36 cellular contexts compared by ENCODE assay signal in the genomic region with DNA sequence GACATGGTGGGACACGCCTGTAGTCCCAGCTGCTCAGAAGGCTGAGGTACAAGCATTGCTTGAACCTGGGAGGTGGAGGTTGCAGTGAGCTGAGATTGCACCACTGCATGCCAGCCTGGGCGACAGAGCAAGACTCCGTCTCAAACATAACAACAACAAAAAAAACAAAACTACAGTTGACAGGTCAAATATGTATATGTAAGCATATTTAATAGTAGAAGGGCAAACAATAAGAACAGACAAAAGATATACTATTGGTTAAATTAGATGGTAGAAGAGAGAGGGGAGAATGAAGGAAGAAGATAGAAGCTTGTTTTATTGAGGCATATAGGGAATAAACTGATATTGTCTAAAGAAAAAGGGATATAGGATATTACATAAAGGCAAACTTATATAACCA.
"Had no signal": no experiment of that assay in that cellular context is flagged by ENCODE, and none has a peak within 500 bp of the region (broad histone marks: within the 10 kb centered on the region; RNA-seq: fewer than 3 reads in every experiment).

No MANE protein-coding gene starts in this region.

- DNase-seq: activated B cell treated with CpG ODN at 0.5 μM for 24 hours; activated CD4-positive, alpha-beta memory T cell treated with anti-CD3 and anti-CD28 coated beads for 36 hours; activated CD4-positive, alpha-beta T cell treated with anti-CD3 and anti-CD28 coated beads for 4 hours; activated CD4-positive, alpha-beta T cell treated with anti-CD3 and anti-CD28 coated beads, Interleukin-2, amount 10 ng/mL, durations not matched to agents 24 days and 14 days; activated CD4-positive, alpha-beta T cell treated with anti-CD3 and anti-CD28 coated beads, Interleukin-2, amount 50 U/mL, for 1 hour; activated CD4-positive, alpha-beta T cell treated with anti-CD3 and anti-CD28 coated beads, Interleukin-2, amount 50 U/mL, for 4 hours; activated CD4-positive, CD25-positive, alpha-beta regulatory T cell treated with anti-CD3 and anti-CD28 coated beads, Interleukin-2, amount 50 U/mL, for 72 hours; activated CD8-positive, alpha-beta memory T cell treated with anti-CD3 and anti-CD28 coated beads, Interleukin-2, amount 50 U/mL, for 4 hours; activated CD8-positive, alpha-beta T cell treated with anti-CD3 and anti-CD28 coated beads for 36 hours; activated effector memory CD4-positive, alpha-beta T cell treated with anti-CD3 and anti-CD28 coated beads, Interleukin-2, amount 50 U/mL, for 16 hours; activated gamma-delta T cell treated with Interleukin-2 at 50 U/mL for 16 hours; activated naive CD4-positive, alpha-beta T cell; activated naive CD4-positive, alpha-beta T cell treated with anti-CD3 and anti-CD28 coated beads for 36 hours; activated naive CD4-positive, alpha-beta T cell treated with anti-CD3 and anti-CD28 coated beads, Interleukin-2, amount 50 U/mL, for 16 hours; activated naive CD8-positive, alpha-beta T cell treated with anti-CD3 and anti-CD28 coated beads for 36 hours; activated T-cell treated with anti-CD3 and anti-CD28 coated beads for 4 hours; activated T-cell treated with anti-CD3 and anti-CD28 coated beads, Interleukin-2, amount 50 U/mL, for 1 hour; activated T-cell treated with anti-CD3 and anti-CD28 coated beads, Interleukin-2, amount 50 U/mL, for 4 hours; activated T-cell treated with anti-CD3 and anti-CD28 coated beads, Interleukin-2, amount 50 U/mL, for 72 hours; adrenal gland; amniotic stem cell; aorta; body of pancreas; brain microvascular endothelial cell; central memory CD4-positive, alpha-beta T cell; T-helper 2 cell; T-helper 9 cell had no signal

- H3K36me3 ChIP-seq: adrenal gland, brain microvascular endothelial cell, breast epithelium had no signal

- H3K4me3 ChIP-seq: adrenal gland, body of pancreas, breast epithelium had no signal

- H3K27ac ChIP-seq: adrenal gland, body of pancreas, brain microvascular endothelial cell, breast epithelium, VCaP had no signal

- H3K9me3 Mint-ChIP-seq: activated CD4-positive, alpha-beta T cell treated with anti-CD3 and anti-CD28 coated beads, Interleukin-2, amount 10 ng/mL, durations not matched to agents 24 days and 14 days; activated T-cell treated with anti-CD3 and anti-CD28 coated beads, Interleukin-2, amount 50 U/mL, for 4 hours; activated T-cell treated with anti-CD3 and anti-CD28 coated beads, Interleukin-2, amount 50 U/mL, for 72 hours; activated T-helper 17 cell treated with anti-CD3 and anti-CD28 coated beads, Interleukin-2, amount 50 U/mL, for 72 hours had no signal

- ATAC-seq: activated CD8-positive, alpha-beta T cell treated with anti-CD3 and anti-CD28 coated beads for 36 hours; activated naive CD4-positive, alpha-beta T cell treated with anti-CD3 and anti-CD28 coated beads, Interleukin-2, amount 50 U/mL, for 72 hours; activated T-cell treated with anti-CD3 and anti-CD28 coated beads, Interleukin-2, amount 50 U/mL, for 4 hours; activated T-cell treated with anti-CD3 and anti-CD28 coated beads, Interleukin-2, amount 50 U/mL, for 72 hours; activated T-helper 17 cell treated with anti-CD3 and anti-CD28 coated beads, Interleukin-2, amount 50 U/mL, for 72 hours; body of pancreas had no signal

- H3K4me1 Mint-ChIP-seq: activated B cell treated with CpG ODN at 0.5 μM for 24 hours; activated T-helper 17 cell treated with anti-CD3 and anti-CD28 coated beads, Interleukin-2, amount 50 U/mL, for 72 hours had no signal

- FAIRE-seq: astrocyte, TTC549 had no signal

- H3K9me3 ChIP-seq: adrenal gland, body of pancreas, breast epithelium had no signal

- H3K27ac Mint-ChIP-seq: activated B cell treated with CpG ODN at 0.5 μM for 24 hours; activated CD4-positive, alpha-beta memory T cell treated with anti-CD3 and anti-CD28 coated beads for 36 hours; activated CD4-positive, alpha-beta T cell treated with anti-CD3 and anti-CD28 coated beads, Interleukin-2, amount 10 ng/mL, durations not matched to agents 24 days and 14 days; activated CD8-positive, alpha-beta T cell treated with anti-CD3 and anti-CD28 coated beads for 36 hours; activated naive CD4-positive, alpha-beta T cell treated with anti-CD3 and anti-CD28 coated beads for 36 hours; activated naive CD8-positive, alpha-beta T cell treated with anti-CD3 and anti-CD28 coated beads for 36 hours; activated T-cell treated with anti-CD3 and anti-CD28 coated beads, Interleukin-2, amount 50 U/mL, for 72 hours; activated T-helper 1 cell treated with anti-CD3 and anti-CD28 coated beads, Interleukin-12 subunit alpha, Interleukin-12 subunit beta, Interleukin-2, Interleukin-4 antibody, amounts not matched to agents 30 ng/mL and 10 ng/mL and 1 ng/mL, durations not matched to agents 14 hours and 24 hours and 36 hours; T-helper 1 cell treated with Interleukin-12 subunit alpha and Interleukin-12 subunit beta and Interleukin-4 antibody, amounts not matched to agents 30 μg/mL and 1 μg/mL, for 36 hours; T-helper 2 cell treated with Interferon-gamma antibody and Interleukin-4, amounts not matched to agents 5 μg/mL and 100 μg/mL, for 36 hours had no signal

- H3K36me3 Mint-ChIP-seq: activated CD4-positive, alpha-beta memory T cell treated with anti-CD3 and anti-CD28 coated beads for 36 hours; activated naive CD4-positive, alpha-beta T cell treated with anti-CD3 and anti-CD28 coated beads, Interleukin-2, amount 50 U/mL, for 72 hours; activated naive CD8-positive, alpha-beta T cell treated with anti-CD3 and anti-CD28 coated beads for 36 hours had no signal

- H3K27me3 ChIP-seq: adrenal gland, body of pancreas, brain microvascular endothelial cell, breast epithelium had no signal

- H3K4me1 ChIP-seq: adrenal gland, body of pancreas, breast epithelium had no signal

- H3K4me3 Mint-ChIP-seq: activated B cell treated with CpG ODN at 0.5 μM for 24 hours; activated CD4-positive, alpha-beta memory T cell treated with anti-CD3 and anti-CD28 coated beads for 36 hours; activated CD4-positive, alpha-beta T cell treated with anti-CD3 and anti-CD28 coated beads, Interleukin-2, amount 10 ng/mL, durations not matched to agents 24 days and 14 days; activated CD8-positive, alpha-beta T cell treated with anti-CD3 and anti-CD28 coated beads for 36 hours; activated naive CD4-positive, alpha-beta T cell treated with anti-CD3 and anti-CD28 coated beads for 36 hours; activated naive CD8-positive, alpha-beta T cell treated with anti-CD3 and anti-CD28 coated beads for 36 hours; activated T-cell treated with anti-CD3 and anti-CD28 coated beads, Interleukin-2, amount 50 U/mL, for 4 hours; activated T-cell treated with anti-CD3 and anti-CD28 coated beads, Interleukin-2, amount 50 U/mL, for 72 hours; activated T-helper 1 cell treated with anti-CD3 and anti-CD28 coated beads, Interleukin-12 subunit alpha, Interleukin-12 subunit beta, Interleukin-2, Interleukin-4 antibody, amounts not matched to agents 30 ng/mL and 10 ng/mL and 1 ng/mL, durations not matched to agents 14 hours and 24 hours and 36 hours; activated T-helper 17 cell treated with anti-CD3 and anti-CD28 coated beads, Interleukin-2, amount 50 U/mL, for 72 hours; T-helper 1 cell treated with Interleukin-12 subunit alpha and Interleukin-12 subunit beta and Interleukin-4 antibody, amounts not matched to agents 30 μg/mL and 1 μg/mL, for 36 hours; T-helper 2 cell treated with Interferon-gamma antibody and Interleukin-4, amounts not matched to agents 5 μg/mL and 100 μg/mL, for 36 hours had no signal

- H3K27me3 Mint-ChIP-seq: activated CD4-positive, alpha-beta memory T cell treated with anti-CD3 and anti-CD28 coated beads for 36 hours had no signal
